ENCODE assay signal across 18 cellular contexts in the genomic region with DNA sequence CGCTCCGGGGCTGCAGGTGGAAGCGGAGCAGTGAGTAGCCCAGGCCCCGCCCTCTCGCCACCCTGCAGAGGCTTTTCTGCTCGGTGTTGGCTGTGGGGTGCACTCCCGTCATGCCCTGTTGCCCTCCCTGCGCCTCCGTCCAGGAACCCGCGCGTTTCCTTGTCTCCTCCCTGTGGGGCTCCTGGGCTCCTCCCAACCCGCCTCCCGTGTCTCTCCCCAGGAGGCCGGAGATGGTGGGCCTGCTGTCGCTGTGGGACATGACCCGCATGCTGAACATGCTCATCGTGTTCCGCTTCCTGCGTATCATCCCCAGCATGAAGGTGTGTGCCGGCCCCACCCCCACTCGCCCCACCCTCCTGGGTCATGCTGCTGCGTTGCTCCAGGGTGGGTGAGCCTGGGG. TPM values are rescaled to one million over a fixed set of nuclear protein-coding genes. Genes with fewer than 3 reads are reported as not detected.
DNase-seq lines count a peak whose midpoint lies in the region; ATAC-seq and TF ChIP-seq lines count a peak whose summit lies in the region.
"Had no signal": no experiment of that assay in that cellular context is flagged by ENCODE, and none has a peak within 500 bp of the region (broad histone marks: within the 10 kb centered on the region; RNA-seq: fewer than 3 reads in every experiment).

No MANE protein-coding gene starts in this region.

- no peak overlapping the region for H2BK5ac ChIP-seq in neuronal stem cell (ENCODE audit: low read length)

- peak overlapping the region; percentile 78 for H3K27ac Mint-ChIP-seq in activated naive CD8-positive, alpha-beta T cell treated with anti-CD3 and anti-CD28 coated beads for 36 hours
- no peak overlapping the region for H3K27ac Mint-ChIP-seq in activated naive CD8-positive, alpha-beta T cell treated with anti-CD3 and anti-CD28 coated beads, Interleukin-2, amount 50 U/mL, for 24 hours
- peak overlapping the region; percentile 94 for H3K27ac Mint-ChIP-seq in dendritic cell treated with granulocyte-macrophage colony-stimulating factor and Interleukin-4, amounts not matched to agents 40 ng/mL and 50 ng/mL, for 4 days

- H3K27ac ChIP-seq in neuronal stem cell (replicated peaks; ENCODE audit: low read length) (no peak overlapping the region), stomach (no peak overlapping the region)

- H2AK5ac ChIP-seq in neuronal stem cell (ENCODE audit: low read depth, low read length) = no peak overlapping the region

- peak overlapping the region; percentile 65 for H3K23ac ChIP-seq in neuronal stem cell (ENCODE audit: low read depth, low read length, poor library complexity)

- intact Hi-C loops in dendritic cell treated with granulocyte-macrophage colony-stimulating factor and Interleukin-4, amounts not matched to agents 40 ng/mL and 50 ng/mL, for 4 days (cut with micrococcal nuclease) = loop anchor here (5.0 to 10.0 kb wide), 2 partner anchors 34 to 176 kb away; partner anchors contain the start of genes IGHMBP2, MRPL21 and TPCN2
- intact Hi-C loops in stomach (cut with DNase I; ENCODE audit: low total_unique reads) = loop anchor here (10.0 kb wide), 1 partner anchor 176 kb away; the partner anchor contains the start of genes IGHMBP2 and MRPL21

- H3K36me3 Mint-ChIP-seq in activated naive CD8-positive, alpha-beta T cell treated with anti-CD3 and anti-CD28 coated beads for 36 hours = peaks cover 4% of the 10 kb centered on the region
- H3K36me3 Mint-ChIP-seq in activated naive CD8-positive, alpha-beta T cell treated with anti-CD3 and anti-CD28 coated beads, Interleukin-2, amount 50 U/mL, for 24 hours (ENCODE audit: low read depth) = peaks cover 2% of the 10 kb centered on the region
- peaks cover 95% of the 10 kb centered on the region for H3K36me3 Mint-ChIP-seq in dendritic cell treated with granulocyte-macrophage colony-stimulating factor and Interleukin-4, amounts not matched to agents 40 ng/mL and 50 ng/mL, for 4 days (ENCODE audit: low read depth)
- H3K36me3 Mint-ChIP-seq: IgD-negative memory B cell had no signal

- no peak overlapping the region for H2AFZ ChIP-seq in neuronal stem cell (ENCODE audit: low read length)

- H3K9ac ChIP-seq in neuronal stem cell (ENCODE audit: low read depth, low read length, poor library complexity) = no peak overlapping the region

- TF ChIP-seq POLR2A in stomach (IDR thresholded peaks at IDR 0.05) = no peak

- H3K14ac ChIP-seq in neuronal stem cell (ENCODE audit: low read length) = no peak overlapping the region

- H4K8ac ChIP-seq in neuronal stem cell (ENCODE audit: low read depth, low read length) = peak overlapping the region; percentile 92

- H3K36me3 ChIP-seq in neuronal stem cell (replicated peaks in 1 of 2; ENCODE audit: control insufficient read depth in 2 of 2, insufficient read depth in 2 of 2, low read length in 2 of 2) (peaks cover 6 to 27% of the 10 kb centered on the region in 2 donors), stomach (peaks cover 44 to 93% (median 88%) of the 10 kb centered on the region in 4 donors)

- H3K18ac ChIP-seq in neuronal stem cell (ENCODE audit: low read length) = no peak overlapping the region

- no peak overlapping the region for H3K4ac ChIP-seq in neuronal stem cell (ENCODE audit: low read length)

- H3K4me3 Mint-ChIP-seq in activated naive CD8-positive, alpha-beta T cell treated with anti-CD3 and anti-CD28 coated beads for 36 hours = no peak overlapping the region
- H3K4me3 Mint-ChIP-seq in activated naive CD8-positive, alpha-beta T cell treated with anti-CD3 and anti-CD28 coated beads, Interleukin-2, amount 50 U/mL, for 24 hours = no peak overlapping the region
- no peak overlapping the region for H3K4me3 Mint-ChIP-seq in dendritic cell treated with granulocyte-macrophage colony-stimulating factor and Interleukin-4, amounts not matched to agents 40 ng/mL and 50 ng/mL, for 4 days
- H3K4me3 Mint-ChIP-seq: CD8-positive, alpha-beta T cell had no signal

- no peaks in the 10 kb centered on the region for H3K27me3 Mint-ChIP-seq in activated naive CD8-positive, alpha-beta T cell treated with anti-CD3 and anti-CD28 coated beads for 36 hours
- no peaks in the 10 kb centered on the region for H3K27me3 Mint-ChIP-seq in activated naive CD8-positive, alpha-beta T cell treated with anti-CD3 and anti-CD28 coated beads, Interleukin-2, amount 50 U/mL, for 24 hours
- H3K27me3 Mint-ChIP-seq in dendritic cell treated with granulocyte-macrophage colony-stimulating factor and Interleukin-4, amounts not matched to agents 40 ng/mL and 50 ng/mL, for 4 days = no peaks in the 10 kb centered on the region
- H3K27me3 Mint-ChIP-seq: IgD-negative memory B cell had no signal

- H3K9me3 Mint-ChIP-seq in activated naive CD8-positive, alpha-beta T cell treated with anti-CD3 and anti-CD28 coated beads for 36 hours = no peaks in the 10 kb centered on the region
- H3K9me3 Mint-ChIP-seq in activated naive CD8-positive, alpha-beta T cell treated with anti-CD3 and anti-CD28 coated beads, Interleukin-2, amount 50 U/mL, for 24 hours = no peaks in the 10 kb centered on the region
- no peaks in the 10 kb centered on the region for H3K9me3 Mint-ChIP-seq in dendritic cell treated with granulocyte-macrophage colony-stimulating factor and Interleukin-4, amounts not matched to agents 40 ng/mL and 50 ng/mL, for 4 days
- H3K9me3 Mint-ChIP-seq: CD8-positive, alpha-beta T cell; IgD-negative memory B cell had no signal

- H3K27me3 ChIP-seq in neuronal stem cell (ENCODE audit: control insufficient read depth in 3 of 3, insufficient read depth in 3 of 3, low read depth in 1 of 3, low read length in 3 of 3) (no peaks in the 10 kb centered on the region), stomach (no peaks in the 10 kb centered on the region)
- H3K27me3 ChIP-seq: BE2C had no signal

- TF ChIP-seq CTCF in stomach (IDR thresholded peaks at IDR 0.05) = no peak

- H3K9me3 ChIP-seq in neuronal stem cell (replicated peaks in 1 of 2; ENCODE audit: control insufficient read depth in 2 of 2, insufficient read depth in 1 of 2, low read depth in 1 of 2, low read length in 2 of 2) (no peaks in the 10 kb centered on the region), stomach (no peaks in the 10 kb centered on the region)
- H3K9me3 ChIP-seq: BE2C had no signal

- no peak overlapping the region for H2BK12ac ChIP-seq in neuronal stem cell (ENCODE audit: low read length)

- H3K4me1 ChIP-seq in neuronal stem cell (ENCODE audit: control insufficient read depth in 2 of 2, insufficient read depth in 1 of 2, low read depth in 1 of 2, low read length in 2 of 2) (no peaks in the 10 kb centered on the region), stomach (peaks cover 0 to 21% (median 3%) of the 10 kb centered on the region in 4 donors)
- H3K4me1 ChIP-seq: BE2C had no signal

- no peak overlapping the region for H4K91ac ChIP-seq in neuronal stem cell (ENCODE audit: low read depth, low read length, poor library complexity)

- WGBS in neuronal stem cell (ENCODE audit: extremely low coverage in 2 of 2, insufficient read length in 2 of 2, insufficient replicate concordance in 1 of 2), 2 donors = no CpG with 5 or more reads among the region's 23 CpGs
- WGBS in stomach, 5 donors = 92 to 95% (median 92%) methylated on average over 18 to 23 of the region's 23 CpGs

- peaks cover 4% of the 10 kb centered on the region for H3K79me1 ChIP-seq in neuronal stem cell (ENCODE audit: low read depth, low read length)

- no peak for ATAC-seq in activated naive CD8-positive, alpha-beta T cell treated with anti-CD3 and anti-CD28 coated beads, Interleukin-2, amount 50 U/mL, for 24 hours
- ATAC-seq in GM21381 (IDR thresholded peaks at IDR 0.05; ENCODE audit: unreplicated experiment) (no peak), GM18870 (IDR thresholded peaks at IDR 0.05; ENCODE audit: unreplicated experiment) (no peak)

- TF ChIP-seq EP300 in stomach (IDR thresholded peaks at IDR 0.05) = no peak

- H3K4me3 ChIP-seq in neuronal stem cell (ENCODE audit: low read length in 2 of 2) (no peak overlapping the region), stomach (no peak overlapping the region)

- no peak overlapping the region for H3K4me2 ChIP-seq in neuronal stem cell (ENCODE audit: insufficient read depth, low read length, poor library complexity, severe bottlenecking)

- peaks cover 13% of the 10 kb centered on the region for H3K4me1 Mint-ChIP-seq in activated naive CD8-positive, alpha-beta T cell treated with anti-CD3 and anti-CD28 coated beads for 36 hours
- peaks cover 13% of the 10 kb centered on the region for H3K4me1 Mint-ChIP-seq in activated naive CD8-positive, alpha-beta T cell treated with anti-CD3 and anti-CD28 coated beads, Interleukin-2, amount 50 U/mL, for 24 hours
- H3K4me1 Mint-ChIP-seq in dendritic cell treated with granulocyte-macrophage colony-stimulating factor and Interleukin-4, amounts not matched to agents 40 ng/mL and 50 ng/mL, for 4 days (ENCODE audit: low read depth) = peaks cover 48% of the 10 kb centered on the region

- H2BK120ac ChIP-seq in neuronal stem cell (ENCODE audit: low read depth, low read length) = no peak overlapping the region

- no peak for DNase-seq in activated naive CD8-positive, alpha-beta T cell treated with anti-CD3 and anti-CD28 coated beads for 36 hours
- DNase-seq in activated naive CD8-positive, alpha-beta T cell treated with anti-CD3 and anti-CD28 coated beads, Interleukin-2, amount 50 U/mL, for 24 hours = no peak
- DNase-seq in neuronal stem cell (ENCODE audit: low spot score) (no peak), stomach (no peak)
- DNase-seq: BE2C, Calu3, DMS53, NCI-H1105 treated with DMSO at 0.1 percent for 48 hours, NCI-H1694, NCI-H2081 treated with DMSO at 0.1 percent for 48 hours, NCI-H510A, NCI-H748 treated with DMSO at 0.1 percent for 48 hours, OCI-M1 had no signal

- H2BK15ac ChIP-seq in neuronal stem cell (ENCODE audit: low read length) = no peak overlapping the region

RNA-seq across cellular contexts. Expression of gene TPCN2, which starts 32.4 kb away (rescaled TPM):
- 10 to 100 TPM; 10.9 to 11.3 TPM for total RNA-seq in activated naive CD8-positive, alpha-beta T cell treated with anti-CD3 and anti-CD28 coated beads for 36 hours
- polyA plus RNA-seq in neuronal stem cell (2013, experiment 1 of 2) = 4.3 TPM
- 4.3 TPM for polyA plus RNA-seq in neuronal stem cell (2013, experiment 2 of 2)
- 10 to 100 TPM in 4 of 5 donors, 1 to 10 TPM in 1; 6.4 to 66.1 (median 33.0) TPM for total RNA-seq in stomach
- 10 to 100 TPM; 16.4 to 29.8 (median 19.7) TPM for polyA plus RNA-seq in stomach
